ENCODE assay signal across 8 cellular contexts in the genomic region with DNA sequence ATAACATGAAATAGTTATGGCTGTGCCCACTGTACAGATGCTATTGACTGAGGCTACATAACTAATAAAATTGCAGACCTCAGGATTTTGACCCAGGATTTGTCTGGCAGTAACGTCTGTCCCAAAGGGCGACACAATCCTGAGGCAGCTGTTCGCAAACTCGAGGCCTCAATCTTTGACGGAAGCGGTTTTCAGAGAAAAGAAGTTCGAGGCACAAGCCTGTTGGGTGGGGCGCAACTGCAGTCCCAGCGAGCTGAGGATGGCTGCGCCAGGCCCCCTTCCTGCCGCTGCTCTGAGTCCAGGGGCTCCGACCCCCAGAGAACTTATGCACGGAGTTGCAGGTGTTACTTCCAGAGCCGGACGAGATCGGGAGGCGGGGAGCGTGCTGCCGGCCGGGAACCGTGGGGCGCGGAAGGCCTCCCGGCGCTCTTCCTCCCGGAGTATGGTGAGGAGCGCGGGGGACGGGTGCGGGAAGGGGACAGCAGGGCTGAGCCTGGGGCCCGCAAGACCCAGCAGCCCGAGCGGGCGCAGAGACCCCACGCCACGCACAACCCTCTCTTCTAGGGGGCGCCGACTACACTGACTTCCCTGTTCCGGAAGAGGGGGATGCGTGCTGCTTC. TPM values are rescaled to one million over a fixed set of nuclear protein-coding genes. Genes with fewer than 3 reads are reported as not detected.
DNase-seq lines count a peak whose midpoint lies in the region; ATAC-seq, FAIRE-seq and TF ChIP-seq lines count a peak whose summit lies in the region.

Gene PARP15 (plus strand): TSS at position 242 of the 620 bp plus-strand sequence. CDS start 18 bp downstream, at position 260.

- no peaks in the 10 kb centered on the region for H3K9me3 ChIP-seq in endothelial cell of umbilical vein (replicated peaks; ENCODE audit: control insufficient read depth, insufficient read depth, low read length)

- peak; percentile 85 for DNase-seq in activated CD4-positive, alpha-beta T cell treated with anti-CD3 and anti-CD28 coated beads, Interleukin-2, amount 10 ng/mL, durations not matched to agents 24 days and 14 days
- DNase-seq in endothelial cell of umbilical vein (ENCODE audit: low read depth, low spot score), result peak; percentile 24
- DNase-seq in omental fat pad (ENCODE audit: low spot score), result no peak
- DNase-seq in inferior parietal cortex (ENCODE audit: extremely low spot score), result no peak
- no peak for DNase-seq in NCI-H1436 (lab: John Stamatoyannopoulos, UW)

- H3K4me1 ChIP-seq in endothelial cell of umbilical vein (ENCODE audit: control insufficient read depth, extremely low read depth, insufficient read depth, low read length), result peaks cover 14% of the 10 kb centered on the region

- CTCF ChIA-PET in endothelial cell of umbilical vein (lab: Charles Lee), result no interaction called here

- BruUV-seq in endothelial cell of umbilical vein (replicated peaks; lab: Mats Ljungman, UMichigan), result no TSS peak

- TF ChIP-seq POLR2A in GM18505 (IDR thresholded peaks at IDR 0.05; ENCODE audit: borderline replicate concordance, extremely low read depth, insufficient read depth, insufficient read length), result peak; percentile 83
- no peak for TF ChIP-seq POLR2A in endothelial cell of umbilical vein (IDR thresholded peaks at IDR 0.05; ENCODE audit: low read depth, low read length)

- intact Hi-C loops in activated CD4-positive, alpha-beta T cell treated with anti-CD3 and anti-CD28 coated beads, Interleukin-2, amount 10 ng/mL, durations not matched to agents 24 days and 14 days (cut with micrococcal nuclease), result loop anchor here (2.0 to 5.0 kb wide), 2 partner anchors 45 to 65 kb away; no protein-coding TSS in a partner anchor
- intact Hi-C loops in endothelial cell of umbilical vein (cut with micrococcal nuclease), result no loop called here

- no peaks in the 10 kb centered on the region for H3K27me3 Mint-ChIP-seq in activated CD4-positive, alpha-beta T cell treated with anti-CD3 and anti-CD28 coated beads, Interleukin-2, amount 10 ng/mL, durations not matched to agents 24 days and 14 days

- H3K4me1 Mint-ChIP-seq in activated CD4-positive, alpha-beta T cell treated with anti-CD3 and anti-CD28 coated beads, Interleukin-2, amount 10 ng/mL, durations not matched to agents 24 days and 14 days, result peaks cover 54% of the 10 kb centered on the region

- H3K4me2 ChIP-seq in endothelial cell of umbilical vein (ENCODE audit: insufficient read depth, low read length), result peak within 1 kb of the TSS; percentile 60

- no peak for FAIRE-seq in endothelial cell of umbilical vein (lab: Jason Lieb, UNC)

- H3K9me3 Mint-ChIP-seq in activated CD4-positive, alpha-beta T cell treated with anti-CD3 and anti-CD28 coated beads, Interleukin-2, amount 10 ng/mL, durations not matched to agents 24 days and 14 days, result peaks cover 11% of the 10 kb centered on the region

- no peaks in the 10 kb centered on the region for H3K27me3 ChIP-seq in endothelial cell of umbilical vein (ENCODE audit: control insufficient read depth in 2 of 2, insufficient read depth in 2 of 2, low read length in 2 of 2)

- no peaks in the 10 kb centered on the region for H3K79me2 ChIP-seq in endothelial cell of umbilical vein (ENCODE audit: control insufficient read depth, insufficient read depth, low read length)

- POLR2A ChIA-PET in endothelial cell of umbilical vein (lab: Charles Lee), result no interaction called here

- H3K9me1 ChIP-seq in endothelial cell of umbilical vein (replicated peaks; ENCODE audit: control insufficient read depth, extremely low read depth, insufficient read depth, low read length), result no peaks in the 10 kb centered on the region

- H3K9ac ChIP-seq in endothelial cell of umbilical vein (replicated peaks; ENCODE audit: extremely low read depth, insufficient read depth, low read length), result peak within 1 kb of the TSS; percentile 48

- peak within 1 kb of the TSS; percentile 39 to 56 (median 51) for H3K4me3 ChIP-seq in endothelial cell of umbilical vein (replicated peaks in 1 of 3; ENCODE audit: insufficient read depth in 1 of 3, low read depth in 1 of 3, low read length in 3 of 3)

- H3K36me3 Mint-ChIP-seq in activated CD4-positive, alpha-beta T cell treated with anti-CD3 and anti-CD28 coated beads, Interleukin-2, amount 10 ng/mL, durations not matched to agents 24 days and 14 days (ENCODE audit: low read depth), result peaks cover 50% of the 10 kb centered on the region

- TF ChIP-seq CTCF in endothelial cell of umbilical vein (IDR thresholded peaks at IDR 0.05; ENCODE audit: extremely low read depth in 1 of 2, insufficient read depth in 1 of 2, low read depth in 1 of 2, low read length in 2 of 2) (no peak), omental fat pad (IDR thresholded peaks at IDR 0.05) (no peak)

- H3K27ac ChIP-seq in endothelial cell of umbilical vein (ENCODE audit: insufficient read depth, low read depth, low read length), result no peak within 1 kb of the TSS

- H3K36me3 ChIP-seq in endothelial cell of umbilical vein (ENCODE audit: control insufficient read depth in 2 of 2, extremely low read depth in 1 of 2, insufficient read depth in 2 of 2, low read length in 2 of 2), result no peaks in the 10 kb centered on the region

- dilution Hi-C loops in endothelial cell of umbilical vein (cut with MboI; ENCODE audit: extremely low pct_ligation_motif_present, low sequenced_read_pairs), result no loop called here

- no peaks in the 10 kb centered on the region for H4K20me1 ChIP-seq in endothelial cell of umbilical vein (replicated peaks; ENCODE audit: control insufficient read depth, extremely low read depth, insufficient read depth, low read length)

- peak within 1 kb of the TSS; percentile 89 for H3K4me3 Mint-ChIP-seq in activated CD4-positive, alpha-beta T cell treated with anti-CD3 and anti-CD28 coated beads, Interleukin-2, amount 10 ng/mL, durations not matched to agents 24 days and 14 days

- ATAC-seq in GM18505 (IDR thresholded peaks at IDR 0.05; ENCODE audit: unreplicated experiment), result no peak
- peak; percentile 34 for ATAC-seq in omental fat pad (ENCODE audit: low FRiP score)
- ATAC-seq in GM19455 (IDR thresholded peaks at IDR 0.05; ENCODE audit: unreplicated experiment), result no peak
- ATAC-seq in HG03439 (IDR thresholded peaks at IDR 0.05; ENCODE audit: unreplicated experiment), result no peak

- peak within 1 kb of the TSS; percentile 96 for H2AFZ ChIP-seq in endothelial cell of umbilical vein (ENCODE audit: low read depth, low read length)

- H3K27ac Mint-ChIP-seq in activated CD4-positive, alpha-beta T cell treated with anti-CD3 and anti-CD28 coated beads, Interleukin-2, amount 10 ng/mL, durations not matched to agents 24 days and 14 days, result peak within 1 kb of the TSS; percentile 98

TF ChIP-seq in endothelial cell of umbilical vein, 7 proteins besides CTCF, POLR2A, EP300 and RAD21:
- TF ChIP-seq FOS (IDR thresholded peaks at IDR 0.05; ENCODE audit: borderline replicate concordance, insufficient read depth, low read length) (no peak), GATA2 (IDR thresholded peaks at IDR 0.05; ENCODE audit: insufficient read depth, insufficient read length, low read depth, low read length) (no peak), POLR2AphosphoS5 (IDR thresholded peaks at IDR 0.05; ENCODE audit: insufficient read depth, low read depth, low read length) (no peak), JUN (IDR thresholded peaks at IDR 0.05; ENCODE audit: borderline replicate concordance, insufficient read depth, insufficient read length, low read depth) (no peak), MYC (IDR thresholded peaks at IDR 0.05; ENCODE audit: low read depth, low read length) (no peak), EZH2 (IDR thresholded peaks at IDR 0.05; ENCODE audit: borderline replicate concordance, low read depth, low read length, severe bottlenecking) (no peak)
- TF ChIP-seq, protein P1, sequence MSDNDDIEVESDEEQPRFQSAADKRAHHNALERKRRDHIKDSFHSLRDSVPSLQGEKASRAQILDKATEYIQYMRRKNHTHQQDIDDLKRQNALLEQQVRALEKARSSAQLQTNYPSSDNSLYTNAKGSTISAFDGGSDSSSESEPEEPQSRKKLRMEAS (IDR thresholded peaks at IDR 0.05; ENCODE audit: insufficient read depth, insufficient read length), result no peak

RNA-seq across cellular contexts. Expression of gene PARP15, which starts in this region (rescaled TPM):
- total RNA-seq in activated CD4-positive, alpha-beta T cell treated with anti-CD3 and anti-CD28 coated beads, Interleukin-2, amount 10 ng/mL, durations not matched to agents 24 days and 14 days, result 10.8 and 12.1 TPM in 2 replicates
- total RNA-seq in endothelial cell of umbilical vein, result 0.99 and 1.4 TPM in 2 replicates
- 0.59 and 0.81 TPM in 2 replicates for polyA plus RNA-seq in endothelial cell of umbilical vein
- polyA plus RNA-seq in endothelial cell of umbilical vein (2011; cell fraction: cytosol; rRNA removed), result 0.24 and 0.26 TPM in 2 replicates
- polyA plus RNA-seq in endothelial cell of umbilical vein (2011; cell fraction: nucleus; rRNA removed), result 4.4 and 5.5 TPM in 2 replicates
- polyA plus RNA-seq in endothelial cell of umbilical vein (2012), result 1.1 and 1.6 TPM in 2 replicates
- polyA minus RNA-seq in endothelial cell of umbilical vein, result 0.75 and 0.83 TPM in 2 replicates
- polyA minus RNA-seq in endothelial cell of umbilical vein (2011; cell fraction: cytosol; rRNA and poly(A)+ RNA removed), result not detected
- polyA minus RNA-seq in endothelial cell of umbilical vein (2011; cell fraction: nucleus; rRNA and poly(A)+ RNA removed), result 1.4 and 2.2 TPM in 2 replicates
- total RNA-seq in omental fat pad, result 1 to 10 TPM; 3.3 to 6.8 (median 4.2) TPM

Comparison
In these comparisons a context has a peak if more than half of its experiments do, and no peak if none do; other contexts are left out.
1. DNase-seq: peak in activated CD4-positive, alpha-beta T cell treated with anti-CD3 and anti-CD28 coated beads, Interleukin-2, amount 10 ng/mL, durations not matched to agents 24 days and 14 days (single experiment) and endothelial cell of umbilical vein (single experiment); none in omental fat pad (single experiment), inferior parietal cortex (single experiment) and NCI-H1436 (single experiment).